ENCODE assay signal across 1 cellular context in the genomic region with DNA sequence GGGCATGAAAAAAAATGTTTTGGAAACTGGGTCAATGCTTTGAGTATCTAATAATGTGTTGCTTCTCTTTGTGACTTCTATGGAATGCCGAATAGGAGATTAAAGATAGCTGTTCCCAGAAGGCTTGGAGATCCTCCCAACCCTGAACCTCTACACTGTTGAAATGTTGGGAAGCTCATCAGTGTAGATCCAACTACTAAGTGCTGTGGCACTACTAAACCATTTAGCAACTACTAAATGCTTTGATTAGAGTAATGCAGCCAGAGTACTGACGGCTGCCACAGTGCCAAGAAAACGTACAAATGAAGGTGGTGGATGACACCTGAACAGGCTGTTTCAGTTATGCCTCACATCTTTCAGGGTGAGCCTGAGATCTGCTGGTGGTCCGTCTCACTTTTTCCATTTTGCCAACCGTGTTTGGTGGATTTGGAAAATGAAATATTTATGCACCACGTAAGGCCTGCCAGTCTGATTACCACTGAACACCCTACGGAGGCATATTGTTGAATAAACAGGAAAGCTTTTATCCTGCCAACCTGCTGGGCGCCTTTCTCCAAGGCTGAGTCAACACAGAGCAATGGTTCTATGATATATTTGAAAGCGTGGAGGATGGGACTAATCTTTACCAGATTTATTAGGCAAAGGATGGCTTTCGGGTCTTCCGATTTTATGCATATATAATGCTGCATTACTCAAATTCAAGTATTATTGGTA.
TF ChIP-seq lines count a peak whose summit lies in the region.

No MANE protein-coding gene starts in this region.

TF ChIP-seq in GM23338, 12 proteins besides CTCF, POLR2A, EP300 and RAD21 (continued from another document):
- TF ChIP-seq, protein P1, sequence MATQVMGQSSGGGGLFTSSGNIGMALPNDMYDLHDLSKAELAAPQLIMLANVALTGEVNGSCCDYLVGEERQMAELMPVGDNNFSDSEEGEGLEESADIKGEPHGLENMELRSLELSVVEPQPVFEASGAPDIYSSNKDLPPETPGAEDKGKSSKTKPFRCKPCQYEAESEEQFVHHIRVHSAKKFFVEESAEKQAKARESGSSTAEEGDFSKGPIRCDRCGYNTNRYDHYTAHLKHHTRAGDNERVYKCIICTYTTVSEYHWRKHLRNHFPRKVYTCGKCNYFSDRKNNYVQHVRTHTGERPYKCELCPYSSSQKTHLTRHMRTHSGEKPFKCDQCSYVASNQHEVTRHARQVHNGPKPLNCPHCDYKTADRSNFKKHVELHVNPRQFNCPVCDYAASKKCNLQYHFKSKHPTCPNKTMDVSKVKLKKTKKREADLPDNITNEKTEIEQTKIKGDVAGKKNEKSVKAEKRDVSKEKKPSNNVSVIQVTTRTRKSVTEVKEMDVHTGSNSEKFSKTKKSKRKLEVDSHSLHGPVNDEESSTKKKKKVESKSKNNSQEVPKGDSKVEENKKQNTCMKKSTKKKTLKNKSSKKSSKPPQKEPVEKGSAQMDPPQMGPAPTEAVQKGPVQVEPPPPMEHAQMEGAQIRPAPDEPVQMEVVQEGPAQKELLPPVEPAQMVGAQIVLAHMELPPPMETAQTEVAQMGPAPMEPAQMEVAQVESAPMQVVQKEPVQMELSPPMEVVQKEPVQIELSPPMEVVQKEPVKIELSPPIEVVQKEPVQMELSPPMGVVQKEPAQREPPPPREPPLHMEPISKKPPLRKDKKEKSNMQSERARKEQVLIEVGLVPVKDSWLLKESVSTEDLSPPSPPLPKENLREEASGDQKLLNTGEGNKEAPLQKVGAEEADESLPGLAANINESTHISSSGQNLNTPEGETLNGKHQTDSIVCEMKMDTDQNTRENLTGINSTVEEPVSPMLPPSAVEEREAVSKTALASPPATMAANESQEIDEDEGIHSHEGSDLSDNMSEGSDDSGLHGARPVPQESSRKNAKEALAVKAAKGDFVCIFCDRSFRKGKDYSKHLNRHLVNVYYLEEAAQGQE (IDR thresholded peaks at IDR 0.05; ENCODE audit: unreplicated experiment) = no peak
